Comparison of ENCODE assay signal across 18 cellular contexts in genomic region chr17:66953661-66954060, GRCh38. TPM values are rescaled to one million over a fixed set of nuclear protein-coding genes. Genes with fewer than 3 reads are reported as not detected.
DNase-seq lines count a peak whose midpoint lies in the region; ATAC-seq and TF ChIP-seq lines count a peak whose summit lies in the region.
"Had no signal": no experiment of that assay in that cellular context is flagged by ENCODE, and none has a peak within 500 bp of the region (broad histone marks: within the 10 kb centered on the region; RNA-seq: fewer than 3 reads in every experiment).

No MANE protein-coding gene starts in this region.

- H3K36me3 ChIP-seq in esophagus muscularis mucosa = no peaks in the 10 kb centered on the region
- no peaks in the 10 kb centered on the region for H3K36me3 ChIP-seq in CD8-positive, alpha-beta memory T cell (ENCODE audit: insufficient read depth, low read length)
- H3K36me3 ChIP-seq: thoracic aorta had no signal

- H3K27me3 Mint-ChIP-seq in CD8-positive, alpha-beta memory T cell = peaks cover 2 to 8% of the 10 kb centered on the region in 2 donors

- H3K36me3 Mint-ChIP-seq in CD8-positive, alpha-beta memory T cell = no peaks in the 10 kb centered on the region
- H3K36me3 Mint-ChIP-seq: IgD-negative memory B cell had no signal

- in situ Hi-C loops in G401 (cut with HindIII; ENCODE audit: low sequenced_read_pairs) = no loop called here

- H3K27ac ChIP-seq in esophagus muscularis mucosa (replicated peaks in 1 of 4) = peak overlapping the region; percentile 60 to 84 (median 82)
- no peak overlapping the region for H3K27ac ChIP-seq in CD8-positive, alpha-beta memory T cell (ENCODE audit: low read depth, low read length)
- H3K27ac ChIP-seq: thoracic aorta had no signal

- no peaks in the 10 kb centered on the region for H3K27me3 ChIP-seq in esophagus muscularis mucosa
- no peaks in the 10 kb centered on the region for H3K27me3 ChIP-seq in CD8-positive, alpha-beta memory T cell (ENCODE audit: insufficient read depth, low read length, poor library complexity, severe bottlenecking)

- H3K4me3 Mint-ChIP-seq in CD8-positive, alpha-beta memory T cell = no peak overlapping the region
- H3K4me3 Mint-ChIP-seq: activated B cell treated with CpG ODN at 0.5 μM for 24 hours, endodermal cell, IgD-negative memory B cell had no signal

- 24% methylated on average over 6 of the region's 6 CpGs for WGBS in esophagus muscularis mucosa

- intact Hi-C loops in esophagus muscularis mucosa (cut with DNase I) = no loop called here

- H3K9me3 Mint-ChIP-seq in CD8-positive, alpha-beta memory T cell = no peaks in the 10 kb centered on the region
- H3K9me3 Mint-ChIP-seq: activated B cell treated with CpG ODN at 0.5 μM for 24 hours had no signal

- H3K4me3 ChIP-seq in esophagus muscularis mucosa = no peak overlapping the region
- no peak overlapping the region for H3K4me3 ChIP-seq in CD8-positive, alpha-beta memory T cell (ENCODE audit: low read length)
- H3K4me3 ChIP-seq: thoracic aorta had no signal

- DNase-seq in G401 (ENCODE audit: low spot score) (peak; percentile 83), NCI-H524 (lab: John Stamatoyannopoulos, UW) (peak; percentile 75 to 84), esophagus muscularis mucosa (ENCODE audit: extremely low spot score) (no peak), retina (peak; percentile 40), GM19238 (ENCODE audit: insufficient read length, low spot score) (no peak)
- no peak for DNase-seq in CD8-positive, alpha-beta memory T cell
- DNase-seq: activated B cell treated with CpG ODN at 0.5 μM for 24 hours; central memory CD4-positive, alpha-beta T cell; DMS79 treated with DMSO at 0.1 percent for 48 hours; endodermal cell; NCI-H2107; stimulated activated CD4-positive, alpha-beta T cell treated with anti-CD3 and anti-CD28 coated beads, Interleukin-4, amount 100 ng/mL, for 1 hour; T-helper 2 cell had no signal

- no peak for TF ChIP-seq POLR2A in esophagus muscularis mucosa (IDR thresholded peaks at IDR 0.05; ENCODE audit: low read depth)

- TF ChIP-seq EP300 in esophagus muscularis mucosa (IDR thresholded peaks at IDR 0.05) = no peak

- no peaks in the 10 kb centered on the region for H3K4me1 Mint-ChIP-seq in CD8-positive, alpha-beta memory T cell
- H3K4me1 Mint-ChIP-seq: activated B cell treated with CpG ODN at 0.5 μM for 24 hours, IgD-negative memory B cell had no signal

- H3K4me1 ChIP-seq in esophagus muscularis mucosa = peaks cover 3 to 50% (median 45%) of the 10 kb centered on the region in 4 donors
- no peaks in the 10 kb centered on the region for H3K4me1 ChIP-seq in CD8-positive, alpha-beta memory T cell (ENCODE audit: insufficient read depth, low read length)

- POLR2A ChIA-PET in CD8-positive, alpha-beta memory T cell (lab: Charles Lee) = no interaction called here

- ATAC-seq in activated CD4-positive, CD25-positive, alpha-beta regulatory T cell treated with anti-CD3 and anti-CD28 coated beads, Interleukin-2, amount 50 U/mL, for 24 hours = no peak
- ATAC-seq: Right ventricle myocardium inferior had no signal

- CTCF ChIA-PET in CD8-positive, alpha-beta memory T cell (lab: Charles Lee) = no interaction called here

- H3K9me3 ChIP-seq in esophagus muscularis mucosa = no peaks in the 10 kb centered on the region
- no peaks in the 10 kb centered on the region for H3K9me3 ChIP-seq in CD8-positive, alpha-beta memory T cell (ENCODE audit: low read length)
- H3K9me3 ChIP-seq: thoracic aorta had no signal

- H3K27ac Mint-ChIP-seq in CD8-positive, alpha-beta memory T cell = no peak overlapping the region
- H3K27ac Mint-ChIP-seq: activated B cell treated with CpG ODN at 0.5 μM for 24 hours, endodermal cell had no signal

- TF ChIP-seq CTCF in esophagus muscularis mucosa (IDR thresholded peaks at IDR 0.05) = no peak

RNA-seq across cellular contexts. Expression of gene CACNG4, which starts 10.8 kb away (rescaled TPM):
- total RNA-seq in G401 (2014; rRNA removed; shearing (Covaris generic)) = 0.24 and 1.4 TPM in 2 replicates
- total RNA-seq in esophagus muscularis mucosa = 10 to 100 TPM in 1 of 4 donors, 1 to 10 TPM in 3; 1.7 to 12.5 (median 2.9) TPM
- not detected for total RNA-seq in CD8-positive, alpha-beta memory T cell
- polyA plus RNA-seq in CD8-positive, alpha-beta memory T cell = not detected
- total RNA-seq: activated B cell treated with CpG ODN at 0.5 μM for 24 hours; activated CD8-positive, alpha-beta memory T cell treated with anti-CD3 and anti-CD28 coated beads for 36 hours; Right ventricle myocardium inferior; thoracic aorta had no signal
- polyA plus RNA-seq: IgD-negative memory B cell had no signal

Comparison
In these comparisons a context has a peak if more than half of its experiments do, and no peak if none do; other contexts are left out.
1. DNase-seq: peak in G401 (single experiment), NCI-H524 (2 of 2) and retina (single experiment); none in esophagus muscularis mucosa (single experiment), CD8-positive, alpha-beta memory T cell (0 of 5) and GM19238 (single experiment).